9 cellular contexts compared by ENCODE assay signal in the genomic region with DNA sequence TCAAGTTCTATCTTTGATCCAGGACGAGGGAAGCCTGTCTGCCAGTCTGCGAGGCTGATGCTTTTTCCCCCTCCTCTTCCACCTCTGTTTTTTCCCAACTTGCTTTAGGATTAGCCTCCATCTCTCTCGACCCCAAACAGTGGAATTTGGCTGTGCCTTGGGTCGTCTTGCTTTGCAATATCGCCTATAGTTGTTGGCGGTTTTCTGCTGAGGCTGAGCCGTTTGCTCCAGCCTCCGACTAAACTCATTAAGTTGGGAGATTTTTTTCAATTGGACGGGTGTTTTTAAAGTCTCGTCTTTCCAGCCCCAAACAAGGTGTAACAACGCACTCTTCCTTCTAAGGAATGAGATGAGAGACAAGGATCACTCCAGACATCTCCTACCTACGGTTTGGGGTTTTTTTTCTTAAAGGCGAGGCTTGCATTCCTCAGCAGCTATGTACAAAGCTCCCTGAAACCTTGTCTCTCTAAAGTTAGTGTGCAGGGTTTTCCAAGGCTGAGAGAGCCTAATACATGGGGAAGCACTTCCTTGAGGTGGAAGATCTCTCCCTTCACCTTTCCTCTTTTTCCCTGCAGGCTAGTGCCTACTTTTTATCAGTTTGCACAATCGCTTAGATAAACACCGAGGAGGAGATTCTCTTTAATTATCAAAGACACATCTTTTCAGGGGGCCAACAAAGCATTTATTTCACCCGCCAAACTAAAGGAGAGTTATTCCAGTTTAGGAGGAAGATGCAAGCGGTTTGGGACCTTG. TPM values are rescaled to one million over a fixed set of nuclear protein-coding genes. Genes with fewer than 3 reads are reported as not detected.
DNase-seq lines count a peak whose midpoint lies in the region; ATAC-seq and TF ChIP-seq lines count a peak whose summit lies in the region.
"Had no signal": no experiment of that assay in that cellular context is flagged by ENCODE, and none has a peak within 500 bp of the region (broad histone marks: within the 10 kb centered on the region; RNA-seq: fewer than 3 reads in every experiment).

No MANE protein-coding gene starts in this region.

- H3K9me2 ChIP-seq in Karpas-422 (replicated peaks; ENCODE audit: insufficient read depth, low read length) = no peaks in the 10 kb centered on the region

- no peaks in the 10 kb centered on the region for H3K79me2 ChIP-seq in Karpas-422 (ENCODE audit: low read length)

- no peaks in the 10 kb centered on the region for H4K20me1 ChIP-seq in Karpas-422 (ENCODE audit: insufficient read depth, low read depth, low read length)

- H3K36me3 ChIP-seq in adrenal gland (replicated peaks in 1 of 2) (no peaks in the 10 kb centered on the region), iPS-15b (ENCODE audit: control insufficient read depth, insufficient read depth, low read length) (no peaks in the 10 kb centered on the region), spleen (no peaks in the 10 kb centered on the region), Karpas-422 (ENCODE audit: insufficient read depth, low read length) (no peaks in the 10 kb centered on the region)

- CTCF ChIA-PET in GM10248 (lab: Yijun Ruan, JAX) = interaction anchor here (1.2 to 3.0 kb wide), 4 partner anchors 8 to 158 kb away, joined by 3 to 19 read pairs (median 6); no protein-coding TSS in a partner anchor

- ATAC-seq in GM21360 (IDR thresholded peaks at IDR 0.05; ENCODE audit: unreplicated experiment) = no peak

- H3K27ac ChIP-seq in adrenal gland = peak overlapping the region; percentile 33 to 89 (median 78)
- peak overlapping the region; percentile 24 to 96 (median 90) for H3K27ac ChIP-seq in spleen
- no peak overlapping the region for H3K27ac ChIP-seq in Karpas-422 (ENCODE audit: low read length)

- H2AFZ ChIP-seq in Karpas-422 (ENCODE audit: low read length) = no peak overlapping the region

- TF ChIP-seq CTCF in adrenal gland (IDR thresholded peaks at IDR 0.05) (no peak), spleen (IDR thresholded peaks at IDR 0.05 in 8 of 11, conservative IDR thresholded peaks at IDR 0.05 in 3 of 11) (no peak), GM10248 (IDR thresholded peaks at IDR 0.05; ENCODE audit: control extremely low read depth, extremely low read depth, low read depth, missing control alignments) (no peak)

- WGBS in adrenal gland, 4 donors = 23 to 35% (median 29%) methylated on average over 17 of the region's 17 CpGs
- WGBS in spleen, 5 donors = 5 to 8% (median 5%) methylated on average over 17 of the region's 17 CpGs

- POLR2A ChIA-PET in GM10248 (lab: Yijun Ruan, JAX) = no interaction called here

- H3K27me3 ChIP-seq in adrenal gland = peaks cover 4% of the 10 kb centered on the region
- peaks cover 96% of the 10 kb centered on the region for H3K27me3 ChIP-seq in iPS-15b (ENCODE audit: control insufficient read depth, insufficient read depth, low read length)
- peaks cover 0 to 100% (median 43%) of the 10 kb centered on the region in 7 donors for H3K27me3 ChIP-seq in spleen (replicated peaks in 1 of 7)
- no peaks in the 10 kb centered on the region for H3K27me3 ChIP-seq in Karpas-422 (ENCODE audit: low read length)

- H3K4me2 ChIP-seq in Karpas-422 (ENCODE audit: low read depth, low read length, poor library complexity, severe bottlenecking) = no peak overlapping the region

- intact Hi-C loops in adrenal gland (cut with DNase I) (loop anchor here in 1 of 2 donors (10.0 kb wide), 1 partner anchor 909 kb away; no protein-coding TSS in a partner anchor), spleen (cut with DNase I; ENCODE audit: low total_unique reads) (no loop called here)

- H3K9me3 ChIP-seq in adrenal gland (replicated peaks in 1 of 3) (no peaks in the 10 kb centered on the region), iPS-15b (ENCODE audit: control insufficient read depth, insufficient read depth, low read length) (no peaks in the 10 kb centered on the region), spleen (peaks cover 0 to 6% (median 0%) of the 10 kb centered on the region in 8 donors), Karpas-422 (ENCODE audit: low read length) (peaks cover 8% of the 10 kb centered on the region)

- H3K4me3 ChIP-seq in adrenal gland (peak overlapping the region in 3 of 4 donors; percentile 54 to 82 (median 80)), iPS-15b (ENCODE audit: low read depth, low read length) (peak overlapping the region; percentile 55), spleen (peak overlapping the region; percentile 24 to 80 (median 39)), Karpas-422 (ENCODE audit: low read length) (no peak overlapping the region)

- DNase-seq in HCEC 1CT = peak; percentile 57
- DNase-seq in adrenal gland = no peak
- DNase-seq in spleen = no peak
- no peak for DNase-seq in GM10248 (ENCODE audit: extremely low spot score)
- DNase-seq in germinal center (ENCODE audit: low spot score) = no peak
- DNase-seq in Karpas-422 = no peak
- DNase-seq: activated CD4-positive, alpha-beta T cell treated with anti-CD3 and anti-CD28 coated beads, Interleukin-2, amount 50 U/mL, for 1 hour had no signal

- H3K4me1 ChIP-seq in adrenal gland (replicated peaks in 1 of 2) = no peaks in the 10 kb centered on the region
- peaks cover 23% of the 10 kb centered on the region for H3K4me1 ChIP-seq in iPS-15b (ENCODE audit: control insufficient read depth, insufficient read depth, low read length)
- peaks cover 0 to 46% (median 11%) of the 10 kb centered on the region in 6 donors for H3K4me1 ChIP-seq in spleen
- no peaks in the 10 kb centered on the region for H3K4me1 ChIP-seq in Karpas-422 (ENCODE audit: low read length)

- peak in 1 of 2 donors; percentile 4 for TF ChIP-seq POLR2A in adrenal gland (IDR thresholded peaks at IDR 0.05)
- TF ChIP-seq POLR2A in spleen (IDR thresholded peaks at IDR 0.05) = no peak

- H3K9ac ChIP-seq in iPS-15b (ENCODE audit: low read depth, low read length) (no peak overlapping the region), Karpas-422 (ENCODE audit: low read length) (no peak overlapping the region)

RNA-seq across cellular contexts. Expression of gene NR2F2, which starts 4.7 kb away (rescaled TPM):
- total RNA-seq in adrenal gland = 100 to 1,000 TPM in 2 of 8 donors, 10 to 100 TPM in 6; 22.3 to 113 (median 54.8) TPM
- 10 to 100 TPM; 27.3 to 67.9 (median 37.3) TPM for polyA plus RNA-seq in adrenal gland
- 100 to 1,000 TPM in 6 of 7 donors, 10 to 100 TPM in 1; 87.1 to 256 (median 121) TPM for total RNA-seq in spleen
- polyA plus RNA-seq in spleen = 10 to 100 TPM; 18.6 to 39.4 (median 23.7) TPM
- total RNA-seq in Karpas-422 (2014; rRNA removed; shearing (Covaris generic); ENCODE audit: low replicate concordance) = not detected in 2 replicates

Comparison
In these comparisons a context has a peak if more than half of its experiments do, and no peak if none do; other contexts are left out.
1. RNA of gene NR2F2, which starts 4.7 kb away (total RNA-seq): 87.1 to 256 TPM in spleen and 22.3 to 113 TPM in adrenal gland; not detected in Karpas-422; every median in the first group is over 10 times any median in the second.